In the genomic region with DNA sequence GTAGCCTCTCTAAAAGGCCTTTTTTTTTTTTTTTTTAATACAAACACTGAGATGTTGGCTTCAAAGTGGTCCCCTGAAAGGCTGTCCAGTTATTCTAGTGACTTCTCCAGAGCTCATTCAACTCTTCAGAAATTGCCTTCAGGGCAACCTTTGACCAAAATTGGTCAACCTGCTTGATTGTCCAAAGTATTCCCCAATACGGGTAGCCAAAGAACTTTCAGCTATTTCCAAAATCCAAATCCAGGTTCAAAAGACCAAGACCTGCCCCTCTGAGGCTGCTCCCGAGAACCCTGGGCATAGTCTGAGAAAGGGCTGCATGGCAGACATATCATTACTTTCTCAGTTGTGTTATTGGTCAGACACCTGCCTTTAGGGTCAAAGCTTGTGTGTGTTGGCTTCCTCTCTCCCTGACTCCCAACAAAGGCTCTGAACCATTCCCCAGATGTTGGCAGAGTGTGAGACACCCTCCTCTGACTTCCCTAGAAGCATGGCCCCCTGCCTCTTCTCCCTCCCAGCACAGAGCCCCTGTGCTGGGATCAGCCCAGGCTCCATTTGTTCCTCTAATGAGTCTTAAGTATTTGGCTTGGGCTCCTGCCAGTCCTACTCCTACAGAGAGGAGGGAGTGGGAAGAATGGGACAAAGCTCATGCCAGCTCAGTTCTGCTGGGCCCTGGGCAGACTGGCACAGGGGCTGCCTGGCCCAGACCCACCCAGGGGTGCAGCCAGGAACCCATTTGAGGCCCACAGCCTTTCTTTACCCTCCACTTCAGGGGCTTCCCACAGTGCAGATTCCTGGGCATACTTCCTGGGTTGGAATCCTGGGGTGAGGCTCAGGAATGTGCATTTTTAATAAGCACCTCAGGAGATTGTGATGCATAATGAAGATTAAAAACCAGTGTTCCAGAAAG, we compare ENCODE assay signal across 1 cellular context.
TF ChIP-seq lines count a peak whose summit lies in the region.

No MANE protein-coding gene starts in this region.

TF ChIP-seq in HEK293, 187 proteins besides CTCF, POLR2A, EP300 and RAD21 (continued from another document):
- TF ChIP-seq, protein P1, sequence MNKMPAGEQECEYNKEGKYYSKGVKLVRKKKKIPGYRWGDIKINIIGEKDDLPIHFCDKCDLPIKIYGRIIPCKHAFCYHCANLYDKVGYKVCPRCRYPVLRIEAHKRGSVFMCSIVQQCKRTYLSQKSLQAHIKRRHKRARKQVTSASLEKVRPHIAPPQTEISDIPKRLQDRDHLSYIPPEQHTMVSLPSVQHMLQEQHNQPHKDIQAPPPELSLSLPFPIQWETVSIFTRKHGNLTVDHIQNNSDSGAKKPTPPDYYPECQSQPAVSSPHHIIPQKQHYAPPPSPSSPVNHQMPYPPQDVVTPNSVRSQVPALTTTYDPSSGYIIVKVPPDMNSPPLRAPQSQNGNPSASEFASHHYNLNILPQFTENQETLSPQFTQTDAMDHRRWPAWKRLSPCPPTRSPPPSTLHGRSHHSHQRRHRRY (tag by site-specific recombination; IDR thresholded peaks at IDR 0.05): no peak
- TF ChIP-seq ZIC2 (tag by site-specific recombination; IDR thresholded peaks at IDR 0.05) (peak; percentile 83), ZNF19 (tag by site-specific recombination; IDR thresholded peaks at IDR 0.05; ENCODE audit: low read depth) (no peak), ZNF398 (tag by site-specific recombination; IDR thresholded peaks at IDR 0.05) (0 out of 2 replicates have a peak, but pooled peaks have one; percentile 8), SALL2 (tag by site-specific recombination; IDR thresholded peaks at IDR 0.05; ENCODE audit: borderline replicate concordance) (no peak), ZSCAN16 (tag by site-specific recombination; IDR thresholded peaks at IDR 0.05) (no peak), ZNF37A (tag by site-specific recombination; IDR thresholded peaks at IDR 0.05) (no peak), ZFHX2 (tag by site-specific recombination; conservative IDR thresholded peaks at IDR 0.05) (peak; percentile 71), ZNF24 (tag by site-specific recombination; IDR thresholded peaks at IDR 0.05) (no peak), WT1 (tag by site-specific recombination; IDR thresholded peaks at IDR 0.05) (0 out of 2 replicates have a peak, but pooled peaks have one; percentile 23), OSR2 (tag by site-specific recombination; IDR thresholded peaks at IDR 0.05) (peak; percentile 61), ZNF26 (tag by site-specific recombination; IDR thresholded peaks at IDR 0.05) (no peak), SP2 (tag by site-specific recombination; IDR thresholded peaks at IDR 0.05) (no peak), ZNF341 (tag by site-specific recombination; IDR thresholded peaks at IDR 0.05; ENCODE audit: low read depth) (peak; percentile 62), ZNF571 (tag by site-specific recombination; IDR thresholded peaks at IDR 0.05) (no peak), ZNF639 (tag by site-specific recombination; IDR thresholded peaks at IDR 0.05) (no peak), EGR2 (tag by site-specific recombination; IDR thresholded peaks at IDR 0.05; ENCODE audit: low read depth) (peak; percentile 18; the same call in 1 of the 2 replicates), ZBTB21 (tag by site-specific recombination; IDR thresholded peaks at IDR 0.05) (no peak), OVOL3 (tag by site-specific recombination; IDR thresholded peaks at IDR 0.05) (no peak), ZNF776 (tag by site-specific recombination; IDR thresholded peaks at IDR 0.05; ENCODE audit: borderline replicate concordance) (no peak), GLIS1 (tag by site-specific recombination; IDR thresholded peaks at IDR 0.05) (peak; percentile 60), ZNF768 (tag by site-specific recombination; IDR thresholded peaks at IDR 0.05) (no peak), ZNF394 (tag by site-specific recombination; IDR thresholded peaks at IDR 0.05; ENCODE audit: borderline replicate concordance) (no peak), ZXDB (tag by site-specific recombination; IDR thresholded peaks at IDR 0.05) (no peak), ZNF837 (tag by site-specific recombination; IDR thresholded peaks at IDR 0.05) (no peak), ZNF600 (tag by site-specific recombination; IDR thresholded peaks at IDR 0.05) (0 out of 2 replicates have a peak, but pooled peaks have one; percentile 23), RBAK (tag by site-specific recombination; IDR thresholded peaks at IDR 0.05) (no peak), ZBTB20 (tag by site-specific recombination; IDR thresholded peaks at IDR 0.05) (peak; percentile 99), PRDM2 (tag by site-specific recombination; IDR thresholded peaks at IDR 0.05; ENCODE audit: borderline replicate concordance) (no peak), ZNF174 (tag by site-specific recombination; IDR thresholded peaks at IDR 0.05) (no peak), MEIS1 (CRISPR knock-in tag; IDR thresholded peaks at IDR 0.05; ENCODE audit: borderline replicate concordance) (no peak)
- TF ChIP-seq, protein P2, sequence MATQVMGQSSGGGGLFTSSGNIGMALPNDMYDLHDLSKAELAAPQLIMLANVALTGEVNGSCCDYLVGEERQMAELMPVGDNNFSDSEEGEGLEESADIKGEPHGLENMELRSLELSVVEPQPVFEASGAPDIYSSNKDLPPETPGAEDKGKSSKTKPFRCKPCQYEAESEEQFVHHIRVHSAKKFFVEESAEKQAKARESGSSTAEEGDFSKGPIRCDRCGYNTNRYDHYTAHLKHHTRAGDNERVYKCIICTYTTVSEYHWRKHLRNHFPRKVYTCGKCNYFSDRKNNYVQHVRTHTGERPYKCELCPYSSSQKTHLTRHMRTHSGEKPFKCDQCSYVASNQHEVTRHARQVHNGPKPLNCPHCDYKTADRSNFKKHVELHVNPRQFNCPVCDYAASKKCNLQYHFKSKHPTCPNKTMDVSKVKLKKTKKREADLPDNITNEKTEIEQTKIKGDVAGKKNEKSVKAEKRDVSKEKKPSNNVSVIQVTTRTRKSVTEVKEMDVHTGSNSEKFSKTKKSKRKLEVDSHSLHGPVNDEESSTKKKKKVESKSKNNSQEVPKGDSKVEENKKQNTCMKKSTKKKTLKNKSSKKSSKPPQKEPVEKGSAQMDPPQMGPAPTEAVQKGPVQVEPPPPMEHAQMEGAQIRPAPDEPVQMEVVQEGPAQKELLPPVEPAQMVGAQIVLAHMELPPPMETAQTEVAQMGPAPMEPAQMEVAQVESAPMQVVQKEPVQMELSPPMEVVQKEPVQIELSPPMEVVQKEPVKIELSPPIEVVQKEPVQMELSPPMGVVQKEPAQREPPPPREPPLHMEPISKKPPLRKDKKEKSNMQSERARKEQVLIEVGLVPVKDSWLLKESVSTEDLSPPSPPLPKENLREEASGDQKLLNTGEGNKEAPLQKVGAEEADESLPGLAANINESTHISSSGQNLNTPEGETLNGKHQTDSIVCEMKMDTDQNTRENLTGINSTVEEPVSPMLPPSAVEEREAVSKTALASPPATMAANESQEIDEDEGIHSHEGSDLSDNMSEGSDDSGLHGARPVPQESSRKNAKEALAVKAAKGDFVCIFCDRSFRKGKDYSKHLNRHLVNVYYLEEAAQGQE (tag by site-specific recombination; IDR thresholded peaks at IDR 0.05): no peak
